In genomic region chr13:110712081-110712848, GRCh38 we compare ENCODE assay signal across 8 cellular contexts. TPM values are rescaled to one million over a fixed set of nuclear protein-coding genes. Genes with fewer than 3 reads are reported as not detected.
A peak's percentile ranks its signal among the peaks of the same experiment; 100 is the strongest.
DNase-seq lines count a peak whose midpoint lies in the region.

No MANE protein-coding gene starts in this region.

- H3K27ac Mint-ChIP-seq in activated naive CD4-positive, alpha-beta T cell treated with anti-CD3 and anti-CD28 coated beads for 36 hours = peak overlapping the region; percentile 98

- H3K4me1 ChIP-seq in ES-I3 (ENCODE audit: insufficient read depth, low read length) = no peaks in the 10 kb centered on the region; the same call in 1 of the 2 replicates
- peaks cover 14% of the 10 kb centered on the region for H3K4me1 ChIP-seq in neuron (ENCODE audit: insufficient read depth, low read length)
- H3K4me1 ChIP-seq in subcutaneous abdominal adipose tissue (ENCODE audit: control insufficient read depth in 5 of 5, insufficient read depth in 5 of 5, low read length in 5 of 5) = peaks cover 2 to 29% (median 20%) of the 10 kb centered on the region in 5 donors

- intact Hi-C loops in activated naive CD4-positive, alpha-beta T cell treated with anti-CD3 and anti-CD28 coated beads for 36 hours (cut with micrococcal nuclease) = loop anchor here (2.0 to 5.0 kb wide), 4 partner anchors 53 to 573 kb away; no protein-coding TSS in a partner anchor

- H3K36me3 Mint-ChIP-seq in activated naive CD4-positive, alpha-beta T cell treated with anti-CD3 and anti-CD28 coated beads for 36 hours (ENCODE audit: low read depth) = peaks cover 4% of the 10 kb centered on the region

- H3K9me3 Mint-ChIP-seq in activated naive CD4-positive, alpha-beta T cell treated with anti-CD3 and anti-CD28 coated beads for 36 hours = no peaks in the 10 kb centered on the region

- H3K9ac ChIP-seq in ES-I3 (ENCODE audit: low read depth, low read length) (peak overlapping the region; percentile 84), subcutaneous abdominal adipose tissue (ENCODE audit: low read length in 5 of 5) (peak overlapping the region; percentile 85 to 99 (median 87))

- peak overlapping the region; percentile 97 for H3K27ac ChIP-seq in subcutaneous abdominal adipose tissue (ENCODE audit: low read depth, low read length)

- H3K27me3 Mint-ChIP-seq in activated naive CD4-positive, alpha-beta T cell treated with anti-CD3 and anti-CD28 coated beads for 36 hours (ENCODE audit: low read depth) = no peaks in the 10 kb centered on the region

- H3K27me3 ChIP-seq in H7 (ENCODE audit: control insufficient read depth, insufficient read depth, low read length) (no peaks in the 10 kb centered on the region), MG63 (no peaks in the 10 kb centered on the region), neuron (ENCODE audit: insufficient read depth, low read length) (no peaks in the 10 kb centered on the region), subcutaneous abdominal adipose tissue (ENCODE audit: control insufficient read depth in 5 of 5, insufficient read depth in 4 of 5, low read length in 5 of 5) (no peaks in the 10 kb centered on the region)

- peak overlapping the region; percentile 18 for H2AFZ ChIP-seq in neuron (ENCODE audit: low read depth, low read length)

- peak overlapping the region; percentile 92 for H3K4me3 ChIP-seq in H7 (ENCODE audit: insufficient read depth, low read depth, low read length)
- peak overlapping the region; percentile 85 for H3K4me3 ChIP-seq in MG63
- H3K4me3 ChIP-seq in neuron (ENCODE audit: low read length) = peak overlapping the region; percentile 99
- peak overlapping the region; percentile 90 to 98 (median 92) for H3K4me3 ChIP-seq in subcutaneous abdominal adipose tissue (ENCODE audit: low read depth in 1 of 5, low read length in 5 of 5)

- peak; percentile 97 for DNase-seq in H7
- peak; percentile 84 for DNase-seq in MG63
- DNase-seq in SIG-M5 treated with dmso at 0.1 percent for 504 hours (lab: John Stamatoyannopoulos, UW; ENCODE audit: unreplicated experiment) = peak; percentile 88
- DNase-seq in activated naive CD4-positive, alpha-beta T cell treated with anti-CD3 and anti-CD28 coated beads for 36 hours = peak; percentile 82
- peak; percentile 81 for DNase-seq in foreskin melanocyte

- CTCF ChIA-PET in activated naive CD4-positive, alpha-beta T cell treated with anti-CD3 and anti-CD28 coated beads for 36 hours (lab: Charles Lee) = interaction anchor here (1.2 kb wide), 1 partner anchor 67 kb away, joined by 3 read pairs; no protein-coding TSS in a partner anchor

- peaks cover 16% of the 10 kb centered on the region for H3K4me1 Mint-ChIP-seq in activated naive CD4-positive, alpha-beta T cell treated with anti-CD3 and anti-CD28 coated beads for 36 hours (ENCODE audit: low read depth)

- peak overlapping the region; percentile 98 for H3K4me3 Mint-ChIP-seq in activated naive CD4-positive, alpha-beta T cell treated with anti-CD3 and anti-CD28 coated beads for 36 hours

- H3K9me3 ChIP-seq in ES-I3 (ENCODE audit: control insufficient read depth, insufficient read depth, low read length) = no peaks in the 10 kb centered on the region
- H3K9me3 ChIP-seq in MG63 = no peaks in the 10 kb centered on the region
- H3K9me3 ChIP-seq in neuron (ENCODE audit: low read length) = no peaks in the 10 kb centered on the region
- no peaks in the 10 kb centered on the region for H3K9me3 ChIP-seq in subcutaneous abdominal adipose tissue (ENCODE audit: control insufficient read depth in 5 of 5, low read length in 5 of 5)

- H3K36me3 ChIP-seq in ES-I3 (ENCODE audit: insufficient read depth, low read length) = no peaks in the 10 kb centered on the region
- no peaks in the 10 kb centered on the region for H3K36me3 ChIP-seq in H7 (replicated peaks; ENCODE audit: control insufficient read depth, insufficient read depth, low read length)
- no peaks in the 10 kb centered on the region for H3K36me3 ChIP-seq in MG63
- no peaks in the 10 kb centered on the region for H3K36me3 ChIP-seq in neuron (ENCODE audit: insufficient read depth, low read length)
- H3K36me3 ChIP-seq in subcutaneous abdominal adipose tissue (ENCODE audit: control insufficient read depth in 5 of 5, insufficient read depth in 5 of 5, low read length in 5 of 5) = no peaks in the 10 kb centered on the region

RNA-seq across cellular contexts. Expression of gene ING1, which starts 1.2 kb away (rescaled TPM):
- total RNA-seq in H7 (2014; rRNA removed; shearing (Covaris generic)) = 21.7 and 23.1 TPM in 2 replicates
- 5.2 and 14.7 TPM in 2 replicates for total RNA-seq in MG63 (2014; rRNA removed; shearing (Covaris generic); ENCODE audit: low replicate concordance)
- 10 to 100 TPM; 14.6 to 15.0 TPM for total RNA-seq in activated naive CD4-positive, alpha-beta T cell treated with anti-CD3 and anti-CD28 coated beads for 36 hours

RNA-seq across cellular contexts. Expression of gene CARS2, which starts 6.3 kb away (rescaled TPM):
- 40.0 and 44.3 TPM in 2 replicates for total RNA-seq in H7 (2014; rRNA removed; shearing (Covaris generic))
- 147 and 177 TPM in 2 replicates for total RNA-seq in MG63 (2014; rRNA removed; shearing (Covaris generic); ENCODE audit: low replicate concordance)
- 10 to 100 TPM; 42.4 to 44.2 TPM for total RNA-seq in activated naive CD4-positive, alpha-beta T cell treated with anti-CD3 and anti-CD28 coated beads for 36 hours

Comparison
In these comparisons a context has a peak if more than half of its experiments do, and no peak if none do; other contexts are left out.
1. Peak in every context shown above with its lines: DNase-seq, H3K4me3 ChIP-seq and H3K27ac ChIP-seq.